19 cellular contexts compared by ENCODE assay signal in the genomic region with DNA sequence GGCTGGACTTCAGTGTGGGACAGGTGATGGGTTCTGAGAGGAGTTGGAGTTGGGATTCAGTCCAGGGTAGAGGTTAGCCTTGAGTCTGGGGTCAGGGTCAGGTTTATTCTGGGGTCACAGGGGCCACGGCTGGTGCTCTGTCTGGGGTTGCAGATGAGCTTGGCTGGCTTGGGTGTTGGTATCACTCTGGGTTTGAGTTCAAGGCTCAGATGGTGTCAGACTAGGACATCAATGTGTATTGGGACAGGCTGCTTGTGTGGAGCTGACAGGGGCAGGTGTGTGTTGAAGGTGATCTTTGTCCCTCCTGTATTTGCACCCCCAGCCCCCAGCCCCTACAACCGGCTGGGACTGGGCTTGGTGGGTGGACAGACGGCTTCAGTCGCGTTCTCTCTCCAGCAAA. TPM values are rescaled to one million over a fixed set of nuclear protein-coding genes. Genes with fewer than 3 reads are reported as not detected.
DNase-seq lines count a peak whose midpoint lies in the region; ATAC-seq and TF ChIP-seq lines count a peak whose summit lies in the region.
"Had no signal": no experiment of that assay in that cellular context is flagged by ENCODE, and none has a peak within 500 bp of the region (broad histone marks: within the 10 kb centered on the region; RNA-seq: fewer than 3 reads in every experiment).

No MANE protein-coding gene starts in this region.

- H3K4me2 ChIP-seq in osteoblast (ENCODE audit: insufficient read depth, low read length), result no peak overlapping the region
- H3K4me2 ChIP-seq: KMS-11 had no signal

- H3K4me3 ChIP-seq in esophagus muscularis mucosa (no peak overlapping the region), osteoblast (ENCODE audit: insufficient read depth, low read length) (no peak overlapping the region)

- TF ChIP-seq POLR2A in esophagus muscularis mucosa (IDR thresholded peaks at IDR 0.05; ENCODE audit: low read depth), result no peak

- peak; percentile 30 to 37 for ATAC-seq in natural killer cell treated with Interleukin-12 subunit alpha and Interleukin-12 subunit beta and Interleukin-15 and Interleukin-18, amount 100 ng/mL, for 72 hours
- ATAC-seq in natural killer cell (no peak), HG02884 (IDR thresholded peaks at IDR 0.05; ENCODE audit: unreplicated experiment) (no peak)
- ATAC-seq: PC-3 had no signal

- WGBS in esophagus muscularis mucosa, result 93% methylated on average over 3 of the region's 5 CpGs

- H3K4me1 ChIP-seq in esophagus muscularis mucosa (peaks cover 15 to 54% (median 42%) of the 10 kb centered on the region in 4 donors), osteoblast (ENCODE audit: insufficient read depth, low read length) (peaks cover 36% of the 10 kb centered on the region)

- peaks cover 17 to 20% of the 10 kb centered on the region in 2 donors for H3K27me3 Mint-ChIP-seq in natural killer cell treated with Interleukin-12 subunit alpha and Interleukin-12 subunit beta and Interleukin-15 and Interleukin-18, amount 100 ng/mL, for 72 hours
- H3K27me3 Mint-ChIP-seq in natural killer cell (ENCODE audit: low read depth in 2 of 2), result peaks cover 21 to 24% of the 10 kb centered on the region in 2 donors
- H3K27me3 Mint-ChIP-seq in activated CD4-positive, alpha-beta T cell treated with anti-CD3 and anti-CD28 coated beads, Interleukin-2, amount 10 ng/mL, durations not matched to agents 24 days and 14 days, result peaks cover 10% of the 10 kb centered on the region

- no peaks in the 10 kb centered on the region for H3K4me1 Mint-ChIP-seq in natural killer cell treated with Interleukin-12 subunit alpha and Interleukin-12 subunit beta and Interleukin-15 and Interleukin-18, amount 100 ng/mL, for 72 hours (ENCODE audit: low read depth in 2 of 2)
- H3K4me1 Mint-ChIP-seq in natural killer cell, result peaks cover 0 to 5% of the 10 kb centered on the region in 2 donors
- H3K4me1 Mint-ChIP-seq in activated CD4-positive, alpha-beta T cell treated with anti-CD3 and anti-CD28 coated beads, Interleukin-2, amount 10 ng/mL, durations not matched to agents 24 days and 14 days, result peaks cover 5% of the 10 kb centered on the region

- TF ChIP-seq CTCF in natural killer cell (IDR thresholded peaks at IDR 0.05) (no peak), esophagus muscularis mucosa (IDR thresholded peaks at IDR 0.05) (no peak), osteoblast (IDR thresholded peaks at IDR 0.05; ENCODE audit: extremely low read depth, low read depth, low read length) (no peak)

- H2AFZ ChIP-seq in osteoblast (ENCODE audit: low read length), result no peak overlapping the region

- H3K36me3 ChIP-seq in esophagus muscularis mucosa, result no peaks in the 10 kb centered on the region
- no peaks in the 10 kb centered on the region for H3K36me3 ChIP-seq in osteoblast (ENCODE audit: insufficient read depth, low read length)

- peak overlapping the region; percentile 75 to 85 (median 80) for H3K27ac ChIP-seq in esophagus muscularis mucosa (replicated peaks in 1 of 4)
- H3K27ac ChIP-seq in osteoblast (ENCODE audit: low read depth, low read length), result no peak overlapping the region
- H3K27ac ChIP-seq: KMS-11 had no signal

- no peaks in the 10 kb centered on the region for H3K9me3 ChIP-seq in esophagus muscularis mucosa
- H3K9me3 ChIP-seq in osteoblast (ENCODE audit: low read depth, low read length), result no peaks in the 10 kb centered on the region

- DNase-seq in natural killer cell treated with Interleukin-12 subunit alpha and Interleukin-12 subunit beta and Interleukin-15 and Interleukin-18, amount 100 ng/mL, for 72 hours (ENCODE audit: low spot score), result no peak
- DNase-seq in natural killer cell (no peak), esophagus muscularis mucosa (ENCODE audit: extremely low spot score) (no peak), osteoblast (ENCODE audit: insufficient read length, low spot score, missing footprints) (peak; percentile 44), SKM-1 (lab: John Stamatoyannopoulos, UW; ENCODE audit: unreplicated experiment) (no peak), T-helper 2 cell (no peak)
- DNase-seq in activated CD4-positive, alpha-beta T cell treated with anti-CD3 and anti-CD28 coated beads, Interleukin-2, amount 10 ng/mL, durations not matched to agents 24 days and 14 days, result no peak
- DNase-seq: 8988T, DMS79 treated with DMSO at 0.1 percent for 48 hours, MV-4-11, NCI-H1417 treated with DMSO at 0.1 percent for 48 hours, NCI-H187 treated with DMSO at 0.1 percent for 48 hours, NCI-H345, NCI-H524 treated with DMSO at 0.1 percent for 48 hours, PC-3, RPMI8226, SIG-M5 had no signal

- H3K36me3 Mint-ChIP-seq in natural killer cell treated with Interleukin-12 subunit alpha and Interleukin-12 subunit beta and Interleukin-15 and Interleukin-18, amount 100 ng/mL, for 72 hours, result no peaks in the 10 kb centered on the region
- H3K36me3 Mint-ChIP-seq in natural killer cell, result no peaks in the 10 kb centered on the region
- no peaks in the 10 kb centered on the region for H3K36me3 Mint-ChIP-seq in activated CD4-positive, alpha-beta T cell treated with anti-CD3 and anti-CD28 coated beads, Interleukin-2, amount 10 ng/mL, durations not matched to agents 24 days and 14 days (ENCODE audit: low read depth)

- H3K27me3 ChIP-seq in esophagus muscularis mucosa (no peaks in the 10 kb centered on the region), osteoblast (ENCODE audit: insufficient read depth, low read length) (no peaks in the 10 kb centered on the region)

- H3K27ac Mint-ChIP-seq in natural killer cell treated with Interleukin-12 subunit alpha and Interleukin-12 subunit beta and Interleukin-15 and Interleukin-18, amount 100 ng/mL, for 72 hours, result no peak overlapping the region
- no peak overlapping the region for H3K27ac Mint-ChIP-seq in natural killer cell
- no peak overlapping the region for H3K27ac Mint-ChIP-seq in activated CD4-positive, alpha-beta T cell treated with anti-CD3 and anti-CD28 coated beads, Interleukin-2, amount 10 ng/mL, durations not matched to agents 24 days and 14 days

- H3K79me2 ChIP-seq in osteoblast (ENCODE audit: insufficient read depth, low read length), result no peaks in the 10 kb centered on the region

- no peaks in the 10 kb centered on the region for H4K20me1 ChIP-seq in osteoblast (ENCODE audit: insufficient read depth, low read length)

- no peaks in the 10 kb centered on the region for H3K9me3 Mint-ChIP-seq in natural killer cell treated with Interleukin-12 subunit alpha and Interleukin-12 subunit beta and Interleukin-15 and Interleukin-18, amount 100 ng/mL, for 72 hours
- no peaks in the 10 kb centered on the region for H3K9me3 Mint-ChIP-seq in natural killer cell
- no peaks in the 10 kb centered on the region for H3K9me3 Mint-ChIP-seq in activated CD4-positive, alpha-beta T cell treated with anti-CD3 and anti-CD28 coated beads, Interleukin-2, amount 10 ng/mL, durations not matched to agents 24 days and 14 days

- no peak for TF ChIP-seq EP300 in esophagus muscularis mucosa (IDR thresholded peaks at IDR 0.05)

- intact Hi-C loops in natural killer cell (cut with micrococcal nuclease) (no loop called here), esophagus muscularis mucosa (cut with DNase I) (no loop called here)
- intact Hi-C loops in activated CD4-positive, alpha-beta T cell treated with anti-CD3 and anti-CD28 coated beads, Interleukin-2, amount 10 ng/mL, durations not matched to agents 24 days and 14 days (cut with micrococcal nuclease), result no loop called here

- H3K4me3 Mint-ChIP-seq in natural killer cell treated with Interleukin-12 subunit alpha and Interleukin-12 subunit beta and Interleukin-15 and Interleukin-18, amount 100 ng/mL, for 72 hours, result no peak overlapping the region
- no peak overlapping the region for H3K4me3 Mint-ChIP-seq in natural killer cell
- no peak overlapping the region for H3K4me3 Mint-ChIP-seq in activated CD4-positive, alpha-beta T cell treated with anti-CD3 and anti-CD28 coated beads, Interleukin-2, amount 10 ng/mL, durations not matched to agents 24 days and 14 days

RNA-seq across cellular contexts. Expression of gene TMEM270, which starts 26.8 kb away (rescaled TPM):
- total RNA-seq in natural killer cell treated with Interleukin-12 subunit alpha and Interleukin-12 subunit beta and Interleukin-15 and Interleukin-18, amount 100 ng/mL, for 72 hours, result not detected
- total RNA-seq in natural killer cell (not detected), esophagus muscularis mucosa (not detected), osteoblast (not detected in 2 replicates)
- not detected in 2 replicates for total RNA-seq in activated CD4-positive, alpha-beta T cell treated with anti-CD3 and anti-CD28 coated beads, Interleukin-2, amount 10 ng/mL, durations not matched to agents 24 days and 14 days
- total RNA-seq: PC-3 had no signal

RNA-seq across cellular contexts. Expression of gene METTL27, which starts 45.4 kb away (rescaled TPM):
- not detected for total RNA-seq in natural killer cell treated with Interleukin-12 subunit alpha and Interleukin-12 subunit beta and Interleukin-15 and Interleukin-18, amount 100 ng/mL, for 72 hours
- total RNA-seq in natural killer cell (1 to 10 TPM in 1 of 3 donors, not detected in 2; 1.2 TPM), esophagus muscularis mucosa (1 to 10 TPM in 3 of 4 donors, under 1 TPM in 1; 0.83 to 4.0 (median 2.8) TPM), osteoblast (8.7 and 8.8 TPM in 2 replicates)
- total RNA-seq in activated CD4-positive, alpha-beta T cell treated with anti-CD3 and anti-CD28 coated beads, Interleukin-2, amount 10 ng/mL, durations not matched to agents 24 days and 14 days, result 1.3 and 1.9 TPM in 2 replicates

RNA-seq across cellular contexts. Expression of gene CLDN4, which starts 57.0 kb away (rescaled TPM):
- not detected for total RNA-seq in natural killer cell treated with Interleukin-12 subunit alpha and Interleukin-12 subunit beta and Interleukin-15 and Interleukin-18, amount 100 ng/mL, for 72 hours
- total RNA-seq in natural killer cell, result under 1 TPM; 0.09 to 0.30 (median 0.20) TPM
- total RNA-seq in esophagus muscularis mucosa, result 1 to 10 TPM in 2 of 4 donors, under 1 TPM in 2; 0.42 to 3.1 (median 1.7) TPM
- 0.36 and 0.59 TPM in 2 replicates for total RNA-seq in osteoblast
- not detected in 2 replicates for total RNA-seq in activated CD4-positive, alpha-beta T cell treated with anti-CD3 and anti-CD28 coated beads, Interleukin-2, amount 10 ng/mL, durations not matched to agents 24 days and 14 days

Comparison
In these comparisons a context has a peak if more than half of its experiments do, and no peak if none do; other contexts are left out.
1. ATAC-seq: peak in natural killer cell treated with Interleukin-12 subunit alpha and Interleukin-12 subunit beta and Interleukin-15 and Interleukin-18, amount 100 ng/mL, for 72 hours (2 of 2); none in natural killer cell (0 of 3) and HG02884 (single experiment).